Comparison of ENCODE assay signal across 18 cellular contexts in genomic region chr10:49173848-49174247, GRCh38. TPM values are rescaled to one million over a fixed set of nuclear protein-coding genes. Genes with fewer than 3 reads are reported as not detected.
"Had no signal": no experiment of that assay in that cellular context is flagged by ENCODE, and none has a peak within 500 bp of the region (broad histone marks: within the 10 kb centered on the region; RNA-seq: fewer than 3 reads in every experiment).

No MANE protein-coding gene starts in this region.

- H3K27ac Mint-ChIP-seq: activated naive CD8-positive, alpha-beta T cell treated with anti-CD3 and anti-CD28 coated beads for 36 hours; T-helper 1 cell treated with Interleukin-12 subunit alpha and Interleukin-12 subunit beta and Interleukin-4 antibody, amounts not matched to agents 30 μg/mL and 1 μg/mL, for 36 hours had no signal

- H2AFZ ChIP-seq: parathyroid adenoma had no signal

- H3K27me3 ChIP-seq: esophagus squamous epithelium, heart right ventricle, spleen, tibial artery, uterus had no signal

- H3K36me3 ChIP-seq: esophagus squamous epithelium, heart right ventricle, spleen, tibial artery, uterus, WERI-Rb-1 had no signal

- H3K27ac ChIP-seq: esophagus squamous epithelium, parathyroid adenoma, tibial artery, uterus, WERI-Rb-1 had no signal

- H3K4me3 ChIP-seq: esophagus squamous epithelium, heart right ventricle, spleen, tibial artery, uterus had no signal

- H3K9ac ChIP-seq: parathyroid adenoma had no signal

- H3K4me3 Mint-ChIP-seq: activated naive CD8-positive, alpha-beta T cell treated with anti-CD3 and anti-CD28 coated beads for 36 hours; activated T-helper 1 cell treated with anti-CD3 and anti-CD28 coated beads, Interleukin-12 subunit alpha, Interleukin-12 subunit beta, Interleukin-2, Interleukin-4 antibody, amounts not matched to agents 30 ng/mL and 10 ng/mL and 1 ng/mL, durations not matched to agents 14 hours and 24 hours and 36 hours; T-helper 1 cell treated with Interleukin-12 subunit alpha and Interleukin-12 subunit beta and Interleukin-4 antibody, amounts not matched to agents 30 μg/mL and 1 μg/mL, for 36 hours had no signal

- H3K4me1 ChIP-seq: uterus had no signal

- H3K36me3 Mint-ChIP-seq: activated naive CD8-positive, alpha-beta T cell treated with anti-CD3 and anti-CD28 coated beads for 36 hours; natural killer cell treated with Interleukin-12 subunit alpha and Interleukin-12 subunit beta and Interleukin-15 and Interleukin-18, amount 100 ng/mL, for 72 hours had no signal

- H3K9me3 ChIP-seq: esophagus squamous epithelium, heart right ventricle, spleen, tibial artery, uterus had no signal

- ATAC-seq: heart right ventricle; left ventricle myocardium superior; natural killer cell treated with Interleukin-12 subunit alpha and Interleukin-12 subunit beta and Interleukin-15 and Interleukin-18, amount 100 ng/mL, for 72 hours had no signal

- H3K27me3 Mint-ChIP-seq: natural killer cell treated with Interleukin-12 subunit alpha and Interleukin-12 subunit beta and Interleukin-15 and Interleukin-18, amount 100 ng/mL, for 72 hours had no signal

- DNase-seq: activated naive CD4-positive, alpha-beta T cell; activated naive CD8-positive, alpha-beta T cell treated with anti-CD3 and anti-CD28 coated beads for 36 hours; amniotic stem cell; effector CD8-positive, alpha-beta T cell; esophagus squamous epithelium; heart right ventricle; left ventricle myocardium superior; stimulated activated CD4-positive, alpha-beta T cell treated with anti-CD3 and anti-CD28 coated beads, Interleukin-4, amount 100 ng/mL, for 4 hours; stimulated activated naive CD4-positive, alpha-beta T cell treated with Interleukin-2 at 50 U/mL for 16 hours; tibial artery; uterus; WERI-Rb-1 had no signal

- H3K9me3 Mint-ChIP-seq: activated naive CD8-positive, alpha-beta T cell treated with anti-CD3 and anti-CD28 coated beads for 36 hours; activated T-helper 1 cell treated with anti-CD3 and anti-CD28 coated beads, Interleukin-12 subunit alpha, Interleukin-12 subunit beta, Interleukin-2, Interleukin-4 antibody, amounts not matched to agents 30 ng/mL and 10 ng/mL and 1 ng/mL, durations not matched to agents 14 hours and 24 hours and 36 hours; natural killer cell treated with Interleukin-12 subunit alpha and Interleukin-12 subunit beta and Interleukin-15 and Interleukin-18, amount 100 ng/mL, for 72 hours; T-helper 1 cell treated with Interleukin-12 subunit alpha and Interleukin-12 subunit beta and Interleukin-4 antibody, amounts not matched to agents 30 μg/mL and 1 μg/mL, for 36 hours had no signal

RNA-seq across cellular contexts. Expression of gene FAM170B, which starts 40.0 kb away (rescaled TPM):
- polyA plus RNA-seq: endothelial cell of umbilical vein, heart right ventricle had no signal
